In the genomic region with DNA sequence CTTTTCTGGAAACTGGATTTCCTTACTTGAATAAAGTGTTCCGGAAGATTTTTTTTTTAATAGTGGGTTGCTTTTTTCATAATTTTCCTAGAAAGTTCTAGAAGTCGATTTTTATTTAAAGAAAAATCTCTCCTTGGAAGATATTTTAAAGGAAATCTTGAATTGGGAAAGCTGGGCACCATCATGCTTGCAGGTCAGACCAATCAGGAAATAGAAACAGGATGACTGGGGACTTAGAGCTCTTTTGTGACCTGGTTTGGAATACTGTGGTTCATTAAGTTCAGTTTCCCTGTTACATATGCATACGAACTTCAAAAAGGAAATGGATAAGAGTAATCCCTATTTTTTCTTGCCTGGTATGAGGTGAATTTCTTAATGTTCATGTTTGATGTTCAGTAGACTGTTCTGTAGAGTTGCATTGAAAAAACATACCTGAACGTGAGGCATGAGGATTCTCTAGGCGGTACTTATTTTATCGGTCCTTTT, we compare ENCODE assay signal across 8 cellular contexts. TPM values are rescaled to one million over a fixed set of nuclear protein-coding genes. Genes with fewer than 3 reads are reported as not detected.
DNase-seq lines count a peak whose midpoint lies in the region; ATAC-seq and TF ChIP-seq lines count a peak whose summit lies in the region.

No MANE protein-coding gene starts in this region.

- no peaks in the 10 kb centered on the region for H3K27me3 ChIP-seq in layer of hippocampus (ENCODE audit: control insufficient read depth, insufficient read depth, low read length)

- in situ Hi-C loops in astrocyte of the spinal cord (cut with HindIII; ENCODE audit: low sequenced_read_pairs), result no loop called here

- DNase-seq in NCI-H510A treated with DMSO at 0.1 percent for 48 hours (lab: John Stamatoyannopoulos, UW) (peak; percentile 41), NCI-H510A (lab: John Stamatoyannopoulos, UW) (no peak), NCI-H1417 (lab: John Stamatoyannopoulos, UW) (peak in 2 of 3 experiments; percentile 34 to 60), astrocyte of the spinal cord (ENCODE audit: low read depth, low spot score) (peak; percentile 57), islet precursor cell (no peak)

- H3K27ac ChIP-seq in layer of hippocampus (ENCODE audit: low read depth, low read length) (peak overlapping the region; percentile 3), temporal lobe (ENCODE audit: low read depth, low read length) (peak overlapping the region; percentile 87)

- ATAC-seq in HG03108 (IDR thresholded peaks at IDR 0.05; ENCODE audit: unreplicated experiment), result no peak

- H3K4me3 ChIP-seq in astrocyte of the spinal cord (ENCODE audit: low read depth, low read length), result peak overlapping the region; percentile 85

- no peak for TF ChIP-seq CTCF in astrocyte of the spinal cord (IDR thresholded peaks at IDR 0.05; ENCODE audit: low read depth, low read length)

RNA-seq across cellular contexts. Expression of a gene that starts 1.2 kb away (rescaled TPM):
- 15.2 TPM for total RNA-seq in temporal lobe

Comparison
In these comparisons a context has a peak if more than half of its experiments do, and no peak if none do; other contexts are left out.
1. DNase-seq: peak in NCI-H510A treated with DMSO at 0.1 percent for 48 hours (single experiment), NCI-H1417 (2 of 3) and astrocyte of the spinal cord (single experiment); none in NCI-H510A (single experiment) and islet precursor cell (single experiment).